In genomic region chr5:65912311-65912710, GRCh38 we compare ENCODE assay signal across 35 cellular contexts.
"Had no signal": no experiment of that assay in that cellular context is flagged by ENCODE, and none has a peak within 500 bp of the region (broad histone marks: within the 10 kb centered on the region; RNA-seq: fewer than 3 reads in every experiment).

No MANE protein-coding gene starts in this region.

- H3K36me3 ChIP-seq: MG63 had no signal

- H3K9me3 ChIP-seq: MG63 had no signal

- H3K27me3 ChIP-seq: MG63 had no signal

- H3K4me3 ChIP-seq: MG63 had no signal

- DNase-seq: Kasumi-1, MG63, MM.1S, MV-4-11, NCI-H1048, NCI-H1092, NCI-H1092 treated with DMSO at 0.1 percent for 48 hours, NCI-H1105, NCI-H1105 treated with DMSO at 0.1 percent for 48 hours, NCI-H1417, NCI-H1417 treated with DMSO at 0.1 percent for 48 hours, NCI-H1436, NCI-H1436 treated with DMSO at 0.1 percent for 48 hours, NCI-H146, NCI-H1694, NCI-H1694 treated with DMSO at 0.1 percent for 48 hours, NCI-H187, NCI-H187 treated with DMSO at 0.1 percent for 48 hours, NCI-H1930, NCI-H2029, NCI-H2029 treated with DMSO at 0.1 percent for 48 hours, NCI-H2081, NCI-H2081 treated with DMSO at 0.1 percent for 48 hours, NCI-H2107, NCI-H2171, NCI-H2171 treated with DMSO at 0.1 percent for 48 hours, NCI-H2227 treated with DMSO at 0.1 percent for 48 hours, NCI-H226, NCI-H345, NCI-H446, NCI-H446 treated with DMSO at 0.1 percent for 48 hours, NCI-H510A, NCI-H510A treated with DMSO at 0.1 percent for 48 hours, NCI-H524, NCI-H524 treated with DMSO at 0.1 percent for 48 hours had no signal
